Comparison of ENCODE assay signal across 14 cellular contexts in genomic region chr6:52045033-52045432, GRCh38. TPM values are rescaled to one million over a fixed set of nuclear protein-coding genes. Genes with fewer than 3 reads are reported as not detected.
"Had no signal": no experiment of that assay in that cellular context is flagged by ENCODE, and none has a peak within 500 bp of the region (broad histone marks: within the 10 kb centered on the region; RNA-seq: fewer than 3 reads in every experiment).

No MANE protein-coding gene starts in this region.

- H3K36me3 ChIP-seq: HAP-1 had no signal

- H3K9ac ChIP-seq: GM23248, KMS-11 had no signal

- H3K27ac ChIP-seq: GM23248, HL-60, KMS-11 had no signal

- ATAC-seq: HCT116, HepG2 had no signal

- H2AFZ ChIP-seq: GM23248 had no signal

- H3K9me3 ChIP-seq: HAP-1 had no signal

- H3K4me3 ChIP-seq: GM23248, HAP-1 had no signal

- H3K4me2 ChIP-seq: KMS-11 had no signal

- FAIRE-seq: HepG2 had no signal

- DNase-seq: GM23248, GOT3, H7, HFFc6, Karpas-422, KBM-7 had no signal

- H3K4me1 ChIP-seq: HAP-1 had no signal

RNA-seq across cellular contexts. Expression of gene PKHD1, which starts 42.4 kb away (rescaled TPM):
- total RNA-seq: GM23248, H4, HFFc6, HT1080 had no signal
- polyA plus RNA-seq: GM23248, IgD-negative memory B cell had no signal
